ENCODE assay signal across 3 cellular contexts in genomic region chr9:87859786-87860185, GRCh38. TPM values are rescaled to one million over a fixed set of nuclear protein-coding genes. Genes with fewer than 3 reads are reported as not detected.
"Had no signal": no experiment of that assay in that cellular context is flagged by ENCODE, and none has a peak within 500 bp of the region (broad histone marks: within the 10 kb centered on the region; RNA-seq: fewer than 3 reads in every experiment).

No MANE protein-coding gene starts in this region.

- ATAC-seq: GM12878 had no signal

- DNase-seq: GF-D8 had no signal

- H3K4me3 ChIP-seq: GM12878 had no signal

RNA-seq across cellular contexts. Expression of gene SPATA31E1, which starts 22.9 kb away (rescaled TPM):
- total RNA-seq: G401, GM12878 had no signal
- polyA plus RNA-seq: GM12878 had no signal

RNA-seq across cellular contexts. Expression of gene SPATA31C1, which starts 58.0 kb away (rescaled TPM):
- total RNA-seq: G401, GM12878 had no signal
- polyA plus RNA-seq: GM12878 had no signal
